1 cellular context compared by ENCODE assay signal in the genomic region with DNA sequence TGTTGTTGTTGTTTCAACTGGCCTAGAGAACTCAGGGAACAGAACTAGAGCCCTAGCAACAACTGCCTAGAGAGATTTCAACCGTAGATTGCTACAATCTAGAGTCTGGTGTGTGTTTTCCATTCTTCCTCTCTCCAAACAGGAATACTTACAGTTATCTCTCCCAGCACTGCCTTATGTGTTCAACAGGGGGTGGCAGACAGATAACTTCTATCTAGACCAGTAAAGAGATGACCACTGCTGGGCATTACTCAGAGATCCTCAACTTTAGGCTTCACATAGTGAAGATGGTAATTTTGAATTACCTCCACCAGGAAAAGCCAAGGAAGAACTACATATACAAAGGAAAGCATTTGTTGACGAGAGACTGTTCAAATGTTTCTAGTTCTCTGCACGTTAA.
TF ChIP-seq lines count a peak whose summit lies in the region.

No MANE protein-coding gene starts in this region.

TF ChIP-seq in K562, 482 proteins besides CTCF, POLR2A, EP300 and RAD21 (continued from another document):
- TF ChIP-seq SP1 (CRISPR knock-in tag; IDR thresholded peaks at IDR 0.05) (no peak), BHLHE40 (IDR thresholded peaks at IDR 0.05; ENCODE audit: low read length) (no peak), TAL1 (IDR thresholded peaks at IDR 0.05) (peak; percentile 52), KDM2B (CRISPR knock-in tag; IDR thresholded peaks at IDR 0.05) (no peak), PHB2 (IDR thresholded peaks at IDR 0.05; ENCODE audit: low read depth) (no peak), MCM3 (IDR thresholded peaks at IDR 0.05) (no peak), SAP30 (IDR thresholded peaks at IDR 0.05; ENCODE audit: borderline replicate concordance, insufficient read depth, low read depth, low read length, poor library complexity, severe bottlenecking) (no peak), HLTF (IDR thresholded peaks at IDR 0.05) (no peak)
